ENCODE assay signal across 1 cellular context in genomic region chr17:68457168-68457538, GRCh38.
TF ChIP-seq lines count a peak whose summit lies in the region.

Gene WIPI1, minus strand, starts transcription at chr17:68457496. Its CDS starts 75 bp downstream, at chr17:68457421.

TF ChIP-seq in HepG2, 621 proteins besides CTCF, POLR2A, EP300 and RAD21 (continued from another document and continues in another):
- 0 out of 2 replicates have a peak, but pooled peaks have one; percentile 37 for TF ChIP-seq THAP8 (CRISPR knock-in tag; IDR thresholded peaks at IDR 0.05; ENCODE audit: borderline replicate concordance)
- 0 out of 2 replicates have a peak, but pooled peaks have one; percentile 41 for TF ChIP-seq MAFG (CRISPR knock-in tag; IDR thresholded peaks at IDR 0.05)
- TF ChIP-seq MEIS2 (CRISPR knock-in tag; IDR thresholded peaks at IDR 0.05) = 0 out of 2 replicates have a peak, but pooled peaks have one; percentile 26
- TF ChIP-seq ZNF687 (CRISPR knock-in tag; IDR thresholded peaks at IDR 0.05) = peak; percentile 69; the same call in 1 of the 2 replicates
- 0 out of 2 replicates have a peak, but pooled peaks have one; percentile 38 for TF ChIP-seq JUND (CRISPR knock-in tag; IDR thresholded peaks at IDR 0.05)
- TF ChIP-seq RBM39 (IDR thresholded peaks at IDR 0.05; ENCODE audit: low read depth, low read length, poor library complexity, severe bottlenecking) = no peak
- TF ChIP-seq SAFB2 (CRISPR knock-in tag; IDR thresholded peaks at IDR 0.05; ENCODE audit: borderline replicate concordance, low read depth) = peak; percentile 20; the same call in 1 of the 2 replicates
- TF ChIP-seq AGO2 (optimal IDR thresholded peaks at IDR 0.05; ENCODE audit: low read depth, low read length) = peak; percentile 36
- no peak for TF ChIP-seq SYNCRIP (IDR thresholded peaks at IDR 0.05; ENCODE audit: insufficient read depth, low read depth, low read length)
- TF ChIP-seq BATF2 (CRISPR knock-in tag; IDR thresholded peaks at IDR 0.05) = no peak
- no peak for TF ChIP-seq TCF7 (IDR thresholded peaks at IDR 0.05; ENCODE audit: low read depth)
- TF ChIP-seq ZNF230 (CRISPR knock-in tag; IDR thresholded peaks at IDR 0.05) = 0 out of 2 replicates have a peak, but pooled peaks have one; percentile 14
- no peak for TF ChIP-seq KLF16 (CRISPR knock-in tag; IDR thresholded peaks at IDR 0.05)
- peak; percentile 3 for TF ChIP-seq AGO1 (IDR thresholded peaks at IDR 0.05; ENCODE audit: low read depth, low read length, poor library complexity, severe bottlenecking)
- TF ChIP-seq JDP2 (CRISPR knock-in tag; IDR thresholded peaks at IDR 0.05; ENCODE audit: borderline replicate concordance) = no peak
- no peak for TF ChIP-seq TERF1 (CRISPR knock-in tag; IDR thresholded peaks at IDR 0.05)
- no peak for TF ChIP-seq CREB3 (CRISPR knock-in tag; IDR thresholded peaks at IDR 0.05)
- no peak for TF ChIP-seq GABPA (IDR thresholded peaks at IDR 0.05; ENCODE audit: low read depth, low read length)
- TF ChIP-seq GABPA (CRISPR knock-in tag; IDR thresholded peaks at IDR 0.05; ENCODE audit: low read depth) = no peak; the same call in 1 of the 2 replicates
- TF ChIP-seq GABPB1 (CRISPR knock-in tag; IDR thresholded peaks at IDR 0.05) = peak; percentile 37; the same call in 1 of the 2 replicates
- TF ChIP-seq ADNP (CRISPR knock-in tag; IDR thresholded peaks at IDR 0.05) = no peak
- no peak for TF ChIP-seq SP4 (CRISPR knock-in tag; IDR thresholded peaks at IDR 0.05)
- peak; percentile 31; the same call in 1 of the 2 replicates for TF ChIP-seq DNMT1 (CRISPR knock-in tag; IDR thresholded peaks at IDR 0.05)
- TF ChIP-seq THAP9 (CRISPR knock-in tag; IDR thresholded peaks at IDR 0.05; ENCODE audit: borderline replicate concordance) = peak; percentile 36; the same call in 1 of the 2 replicates
- TF ChIP-seq ZNF772 (CRISPR knock-in tag; IDR thresholded peaks at IDR 0.05) = peak; percentile 45; the same call in 1 of the 2 replicates
- TF ChIP-seq ATF5 (CRISPR knock-in tag; IDR thresholded peaks at IDR 0.05; ENCODE audit: low read depth) = no peak
- 0 out of 2 replicates have a peak, but pooled peaks have one; percentile 46 for TF ChIP-seq ZNF768 (CRISPR knock-in tag; IDR thresholded peaks at IDR 0.05)
- 0 out of 2 replicates have a peak, but pooled peaks have one; percentile 24 for TF ChIP-seq SNAPC2 (CRISPR knock-in tag; IDR thresholded peaks at IDR 0.05)
- no peak for TF ChIP-seq CREBL2 (CRISPR knock-in tag; IDR thresholded peaks at IDR 0.05; ENCODE audit: borderline replicate concordance)
- no peak for TF ChIP-seq TFDP1 (CRISPR knock-in tag; IDR thresholded peaks at IDR 0.05; ENCODE audit: borderline replicate concordance)
- peak; percentile 45; the same call in 1 of the 2 replicates for TF ChIP-seq PHF20 (CRISPR knock-in tag; IDR thresholded peaks at IDR 0.05)
- TF ChIP-seq ZBTB43 (CRISPR knock-in tag; conservative IDR thresholded peaks at IDR 0.05) = no peak
- TF ChIP-seq MXI1 (IDR thresholded peaks at IDR 0.05; ENCODE audit: borderline replicate concordance, low read depth, low read length) = no peak
- TF ChIP-seq ZNF749 (CRISPR knock-in tag; IDR thresholded peaks at IDR 0.05; ENCODE audit: borderline replicate concordance) = no peak
- TF ChIP-seq ZNF674 (CRISPR knock-in tag; IDR thresholded peaks at IDR 0.05; ENCODE audit: low read depth) = 0 out of 2 replicates have a peak, but pooled peaks have one; percentile 38
- no peak for TF ChIP-seq REST (IDR thresholded peaks at IDR 0.05; ENCODE audit: borderline replicate concordance in 1 of 2, low read depth in 1 of 2, low read length in 2 of 2)
- no peak for TF ChIP-seq ZNF234 (CRISPR knock-in tag; conservative IDR thresholded peaks at IDR 0.05)
- TF ChIP-seq ZNF550 (CRISPR knock-in tag; IDR thresholded peaks at IDR 0.05; ENCODE audit: borderline replicate concordance) = 0 out of 2 replicates have a peak, but pooled peaks have one; percentile 8
- TF ChIP-seq HNF1B (CRISPR knock-in tag; IDR thresholded peaks at IDR 0.05) = no peak
